23 cellular contexts compared by ENCODE assay signal in genomic region chr1:48693674-48694347, GRCh38.
DNase-seq lines count a peak whose midpoint lies in the region; TF ChIP-seq lines count a peak whose summit lies in the region.
"Had no signal": no experiment of that assay in that cellular context is flagged by ENCODE, and none has a peak within 500 bp of the region (broad histone marks: within the 10 kb centered on the region; RNA-seq: fewer than 3 reads in every experiment).

No MANE protein-coding gene starts in this region.

- H3K36me3 Mint-ChIP-seq in neural progenitor cell: no peaks in the 10 kb centered on the region
- H3K36me3 Mint-ChIP-seq: activated naive CD4-positive, alpha-beta T cell treated with anti-CD3 and anti-CD28 coated beads, Interleukin-2, amount 50 U/mL, for 24 hours; memory B cell; naive B cell had no signal

- no peak overlapping the region for H3K4me3 Mint-ChIP-seq in neural progenitor cell
- H3K4me3 Mint-ChIP-seq: activated naive CD4-positive, alpha-beta T cell treated with anti-CD3 and anti-CD28 coated beads, Interleukin-2, amount 50 U/mL, for 24 hours; memory B cell; naive B cell; stimulated activated naive CD8-positive, alpha-beta T cell treated with anti-CD3 and anti-CD28 coated beads, Interleukin-15, amount 100 ng/mL, for 72 hours had no signal

- H4K20me1 ChIP-seq in neural progenitor cell (ENCODE audit: low read depth) (no peaks in the 10 kb centered on the region), osteoblast (ENCODE audit: insufficient read depth, low read length) (no peaks in the 10 kb centered on the region)
- H4K20me1 ChIP-seq: BLaER1 treated with 17β-estradiol and CSF1 and Interleukin-3, amounts not matched to agents 10 nM and 100 nM had no signal

- H3K36me3 ChIP-seq in neural progenitor cell (no peaks in the 10 kb centered on the region), osteoblast (ENCODE audit: insufficient read depth, low read length) (no peaks in the 10 kb centered on the region)
- H3K36me3 ChIP-seq: BLaER1 treated with 17β-estradiol and CSF1 and Interleukin-3, amounts not matched to agents 10 nM and 100 nM; esophagus muscularis mucosa; gastrocnemius medialis; SJSA1; tibial artery had no signal

- no peaks in the 10 kb centered on the region for H3K9me3 ChIP-seq in neural progenitor cell (ENCODE audit: low read depth)
- no peaks in the 10 kb centered on the region for H3K9me3 ChIP-seq in osteoblast (ENCODE audit: low read depth, low read length)
- H3K9me3 ChIP-seq: BLaER1 treated with 17β-estradiol and CSF1 and Interleukin-3, amounts not matched to agents 10 nM and 100 nM; esophagus muscularis mucosa; gastrocnemius medialis; SJSA1; tibial artery had no signal

- H3K27ac ChIP-seq in neural progenitor cell (no peak overlapping the region), osteoblast (ENCODE audit: low read depth, low read length) (no peak overlapping the region)
- H3K27ac ChIP-seq: BLaER1 treated with 17β-estradiol and CSF1 and Interleukin-3, amounts not matched to agents 10 nM and 100 nM; esophagus muscularis mucosa; gastrocnemius medialis; SJSA1; tibial artery had no signal

- TF ChIP-seq CTCF in neural progenitor cell (IDR thresholded peaks at IDR 0.05): no peak
- TF ChIP-seq CTCF in osteoblast (IDR thresholded peaks at IDR 0.05; ENCODE audit: extremely low read depth, low read depth, low read length): no peak

- H2AFZ ChIP-seq in neural progenitor cell (replicated peaks) (no peak overlapping the region), osteoblast (ENCODE audit: low read length) (no peak overlapping the region)

- peaks cover 14% of the 10 kb centered on the region for H3K4me1 Mint-ChIP-seq in neural progenitor cell
- H3K4me1 Mint-ChIP-seq: activated naive CD4-positive, alpha-beta T cell treated with anti-CD3 and anti-CD28 coated beads, Interleukin-2, amount 50 U/mL, for 24 hours; memory B cell; stimulated activated naive CD8-positive, alpha-beta T cell treated with anti-CD3 and anti-CD28 coated beads, Interleukin-15, amount 100 ng/mL, for 72 hours had no signal

- no peaks in the 10 kb centered on the region for H3K79me2 ChIP-seq in neural progenitor cell (ENCODE audit: low read depth)
- H3K79me2 ChIP-seq in osteoblast (ENCODE audit: insufficient read depth, low read length): no peaks in the 10 kb centered on the region

- H3K27me3 ChIP-seq in neural progenitor cell (no peaks in the 10 kb centered on the region), osteoblast (ENCODE audit: insufficient read depth, low read length) (peaks cover 2% of the 10 kb centered on the region)
- H3K27me3 ChIP-seq: BLaER1 treated with 17β-estradiol and CSF1 and Interleukin-3, amounts not matched to agents 10 nM and 100 nM had no signal

- no peak overlapping the region for H3K27ac Mint-ChIP-seq in neural progenitor cell
- H3K27ac Mint-ChIP-seq: activated naive CD4-positive, alpha-beta T cell treated with anti-CD3 and anti-CD28 coated beads, Interleukin-2, amount 50 U/mL, for 24 hours; memory B cell; stimulated activated naive CD8-positive, alpha-beta T cell treated with anti-CD3 and anti-CD28 coated beads, Interleukin-15, amount 100 ng/mL, for 72 hours had no signal

- H3K4me2 ChIP-seq in neural progenitor cell (no peak overlapping the region), osteoblast (ENCODE audit: insufficient read depth, low read length) (no peak overlapping the region)

- no peaks in the 10 kb centered on the region for H3K9me3 Mint-ChIP-seq in neural progenitor cell
- H3K9me3 Mint-ChIP-seq: activated naive CD4-positive, alpha-beta T cell treated with anti-CD3 and anti-CD28 coated beads, Interleukin-2, amount 50 U/mL, for 24 hours; memory B cell; naive B cell; stimulated activated naive CD8-positive, alpha-beta T cell treated with anti-CD3 and anti-CD28 coated beads, Interleukin-15, amount 100 ng/mL, for 72 hours had no signal

- H3K4me3 ChIP-seq in neural progenitor cell: no peak overlapping the region
- no peak overlapping the region for H3K4me3 ChIP-seq in osteoblast (ENCODE audit: insufficient read depth, low read length)
- H3K4me3 ChIP-seq: BLaER1 treated with 17β-estradiol and CSF1 and Interleukin-3, amounts not matched to agents 10 nM and 100 nM; esophagus muscularis mucosa; gastrocnemius medialis; SJSA1; tibial artery had no signal

- peaks cover 5% of the 10 kb centered on the region for H3K27me3 Mint-ChIP-seq in neural progenitor cell (ENCODE audit: insufficient read depth, low read depth)

- no peaks in the 10 kb centered on the region for H3F3A ChIP-seq in neural progenitor cell (ENCODE audit: low read depth)

- DNase-seq in NCI-H345 (lab: John Stamatoyannopoulos, UW) (peak; percentile 54), NCI-H345 treated with DMSO at 0.1 percent for 48 hours (lab: John Stamatoyannopoulos, UW; ENCODE audit: unreplicated experiment) (no peak), NCI-H748 treated with DMSO at 0.1 percent for 48 hours (lab: John Stamatoyannopoulos, UW) (peak; percentile 57), glomerular visceral epithelial cell (ENCODE audit: extremely low spot score) (peak; percentile 37), NCI-H446 treated with DMSO at 0.1 percent for 48 hours (lab: John Stamatoyannopoulos, UW) (no peak), GM03348 (ENCODE audit: low spot score) (no peak), neural progenitor cell (ENCODE audit: low spot score) (no peak), osteoblast (ENCODE audit: insufficient read length, low spot score, missing footprints) (no peak)
- DNase-seq: ACHN; activated CD4-positive, alpha-beta T cell treated with anti-CD3 and anti-CD28 coated beads for 48 hours; anterior cingulate cortex; central memory CD4-positive, alpha-beta T cell; gastrocnemius medialis; islet precursor cell; naive B cell; occipital lobe; stimulated activated naive CD8-positive, alpha-beta T cell treated with anti-CD3 and anti-CD28 coated beads, Interleukin-15, amount 100 ng/mL, for 72 hours; tibial artery had no signal

- no peak overlapping the region for H3K9ac ChIP-seq in neural progenitor cell
- H3K9ac ChIP-seq: BLaER1 treated with 17β-estradiol and CSF1 and Interleukin-3, amounts not matched to agents 10 nM and 100 nM had no signal

- H3K4me1 ChIP-seq in neural progenitor cell: no peaks in the 10 kb centered on the region
- no peaks in the 10 kb centered on the region for H3K4me1 ChIP-seq in osteoblast (ENCODE audit: insufficient read depth, low read length)
- H3K4me1 ChIP-seq: esophagus muscularis mucosa, gastrocnemius medialis, SJSA1, tibial artery had no signal

Comparison
In these comparisons a context has a peak if more than half of its experiments do, and no peak if none do; other contexts are left out.
1. DNase-seq: peak in NCI-H345 (single experiment), NCI-H748 treated with DMSO at 0.1 percent for 48 hours (single experiment) and glomerular visceral epithelial cell (single experiment); none in NCI-H345 treated with DMSO at 0.1 percent for 48 hours (single experiment), NCI-H446 treated with DMSO at 0.1 percent for 48 hours (single experiment), GM03348 (single experiment), neural progenitor cell (single experiment) and osteoblast (single experiment).